ENCODE assay signal across 26 cellular contexts in the genomic region with DNA sequence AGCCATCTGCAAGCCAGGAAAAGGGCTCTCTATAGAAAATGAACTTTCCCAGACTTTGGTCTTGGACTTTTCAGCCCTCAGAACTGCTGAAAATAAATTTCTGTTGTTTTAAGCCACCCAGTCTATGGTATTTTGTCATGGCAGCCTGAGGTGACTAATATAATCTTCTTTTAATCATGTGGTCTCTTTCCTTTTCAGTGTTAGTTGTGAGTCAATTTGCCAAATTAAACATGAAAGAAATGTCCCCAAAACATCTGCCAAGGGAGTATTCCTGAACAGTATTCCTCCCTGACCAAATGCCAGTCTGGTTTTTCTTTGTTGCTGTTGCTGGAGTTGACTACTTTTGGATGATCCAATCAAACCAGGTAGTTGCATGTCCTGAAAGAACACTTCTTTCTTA.
"Had no signal": no experiment of that assay in that cellular context is flagged by ENCODE, and none has a peak within 500 bp of the region (broad histone marks: within the 10 kb centered on the region; RNA-seq: fewer than 3 reads in every experiment).

No MANE protein-coding gene starts in this region.

- ATAC-seq: left lung; lower lobe of right lung; mucosa of descending colon; right lobe of liver; stimulated activated effector memory CD8-positive, alpha-beta T cell treated with anti-CD3 and anti-CD28 coated beads, Interleukin-12 subunit alpha, Interleukin-12 subunit beta, amount 100 ng/mL, for 72 hours had no signal

- H3K27ac ChIP-seq: adrenal gland, brain microvascular endothelial cell, left lung, lower lobe of right lung, ovary, right lobe of liver, skin epidermis, thoracic aorta, uterus, VCaP had no signal

- H3K4me3 ChIP-seq: adrenal gland, left lung, lower lobe of right lung, mucosa of descending colon, ovary, right lobe of liver, skin epidermis, thoracic aorta, uterus had no signal

- H3K9me3 ChIP-seq: adrenal gland, left lung, lower lobe of right lung, mucosa of descending colon, ovary, right lobe of liver, thoracic aorta, uterus had no signal

- DNase-seq: activated CD4-positive, alpha-beta T cell treated with anti-CD3 and anti-CD28 coated beads for 48 hours; activated CD4-positive, alpha-beta T cell treated with anti-CD3 and anti-CD28 coated beads, Interleukin-2, amount 50 U/mL, for 48 hours; activated CD8-positive, alpha-beta memory T cell treated with anti-CD3 and anti-CD28 coated beads for 24 hours; activated effector memory CD4-positive, alpha-beta T cell treated with Interleukin-2 at 50 U/mL for 16 hours; activated naive CD4-positive, alpha-beta T cell treated with Interleukin-2 at 50 U/mL for 16 hours; adrenal gland; aorta; brain microvascular endothelial cell; caudate nucleus; glutamatergic neuron; left lung; lower lobe of right lung; mesendoderm; mucosa of descending colon; ovary; right lobe of liver; stimulated activated CD4-positive, alpha-beta T cell treated with anti-CD3 and anti-CD28 coated beads, Interleukin-4, amount 100 ng/mL, for 24 hours; trophoblast cell; uterus had no signal

- H3K4me1 ChIP-seq: lower lobe of right lung, right lobe of liver, uterus had no signal

- FAIRE-seq: endothelial cell of umbilical vein, frontal cortex, islet of Langerhans had no signal

- H3K27me3 ChIP-seq: brain microvascular endothelial cell, ovary, right lobe of liver, uterus had no signal

- H3K36me3 ChIP-seq: adrenal gland, brain microvascular endothelial cell, left lung, lower lobe of right lung, ovary, right lobe of liver, thoracic aorta, uterus had no signal
